8 cellular contexts compared by ENCODE assay signal in the genomic region with DNA sequence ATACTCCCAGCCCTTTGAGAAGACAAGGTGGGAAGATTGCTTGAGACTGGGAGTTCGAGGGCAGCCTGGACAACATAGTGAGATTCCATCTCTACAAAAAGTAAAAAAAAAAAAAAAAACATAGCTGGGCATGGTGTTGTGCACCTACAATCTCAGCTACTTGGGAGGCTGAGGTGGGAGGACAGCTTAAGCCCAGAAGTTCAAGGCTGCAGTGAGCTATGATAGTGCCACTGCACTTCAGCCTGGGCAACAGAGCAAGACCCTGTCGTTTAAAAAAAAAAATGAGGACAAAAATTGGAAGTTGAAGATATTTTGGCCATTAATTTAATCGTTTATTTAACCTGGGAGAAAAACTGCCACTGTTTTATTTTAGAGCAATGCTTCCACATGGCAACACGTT. TPM values are rescaled to one million over a fixed set of nuclear protein-coding genes. Genes with fewer than 3 reads are reported as not detected.
DNase-seq lines count a peak whose midpoint lies in the region; ATAC-seq, FAIRE-seq and TF ChIP-seq lines count a peak whose summit lies in the region.

No MANE protein-coding gene starts in this region.

- H3K27ac ChIP-seq in Panc1 (ENCODE audit: low read length) (peak overlapping the region; percentile 79), epithelial cell of prostate (peak overlapping the region; percentile 83), pancreas (no peak overlapping the region), upper lobe of left lung (no peak overlapping the region)

- intact Hi-C loops in Panc1 (cut with micrococcal nuclease; ENCODE audit: unreplicated experiment) (no loop called here), pancreas (cut with DNase I) (no loop called here)

- in situ Hi-C loops in Panc1 (cut with HindIII; ENCODE audit: low pct_unique_long_range_greater_than_20kb, low sequenced_read_pairs): no loop called here

- WGBS in pancreas, 2 donors: 48 to 55% methylated on average over 4 of the region's 4 CpGs
- 73 to 75% methylated on average over 4 of the region's 4 CpGs for WGBS in upper lobe of left lung, 2 donors

- CTCF ChIA-PET in Panc1 (lab: Charles Lee): interaction anchor here (0.6 kb wide), 1 partner anchor 210 kb away, joined by 3 read pairs; no protein-coding TSS in a partner anchor

- ATAC-seq in Panc1 (no peak), pancreas (no peak), upper lobe of left lung (ENCODE audit: low FRiP score in 2 of 2) (no peak), GM18907 (IDR thresholded peaks at IDR 0.05; ENCODE audit: unreplicated experiment) (no peak), GM21423 (IDR thresholded peaks at IDR 0.05; ENCODE audit: unreplicated experiment) (no peak)

- POLR2A ChIA-PET in Panc1 (lab: Charles Lee): interaction anchor here (0.6 kb wide), 1 partner anchor 322 kb away, joined by 3 read pairs; no protein-coding TSS in a partner anchor

- no peaks in the 10 kb centered on the region for H3K27me3 ChIP-seq in Panc1 (ENCODE audit: control insufficient read depth, insufficient read depth, low read length)
- H3K27me3 ChIP-seq in pancreas: no peaks in the 10 kb centered on the region
- H3K27me3 ChIP-seq in upper lobe of left lung: no peaks in the 10 kb centered on the region

- TF ChIP-seq POLR2A in upper lobe of left lung (IDR thresholded peaks at IDR 0.05): no peak

- H3K36me3 ChIP-seq in ES-I3 (ENCODE audit: insufficient read depth, low read length): peaks cover 10% of the 10 kb centered on the region; the same call in 1 of the 2 replicates
- peaks cover 6% of the 10 kb centered on the region for H3K36me3 ChIP-seq in Panc1 (ENCODE audit: control insufficient read depth, insufficient read depth, low read length)
- H3K36me3 ChIP-seq in pancreas: no peaks in the 10 kb centered on the region
- no peaks in the 10 kb centered on the region for H3K36me3 ChIP-seq in upper lobe of left lung

- no peak for TF ChIP-seq CTCF in Panc1 (IDR thresholded peaks at IDR 0.05)
- no peak for TF ChIP-seq CTCF in pancreas (IDR thresholded peaks at IDR 0.05)
- no peak for TF ChIP-seq CTCF in upper lobe of left lung (IDR thresholded peaks at IDR 0.05)

- no TSS peak for BruUV-seq in Panc1 (replicated peaks; lab: Mats Ljungman, UMichigan)

- H3K4me3 ChIP-seq in Panc1 (ENCODE audit: low read depth in 2 of 2, low read length in 2 of 2) (peak overlapping the region; percentile 79 to 87), pancreas (peak overlapping the region in 3 of 4 donors; percentile 84 to 100 (median 86)), upper lobe of left lung (peak overlapping the region in 2 of 4 donors; percentile 93 to 99)

- no peak for TF ChIP-seq EP300 in upper lobe of left lung (IDR thresholded peaks at IDR 0.05)

- peak overlapping the region; percentile 80; the same call in 1 of the 2 replicates for H3K9ac ChIP-seq in ES-I3 (ENCODE audit: low read depth, low read length)

- FAIRE-seq in pancreas (lab: Jason Lieb, UNC) (no peak), frontal cortex (lab: Jason Lieb, UNC) (no peak)

- DNase-seq in Panc1 (ENCODE audit: low read depth, low spot score): no peak
- DNase-seq in epithelial cell of prostate (ENCODE audit: low read depth, low spot score): no peak
- DNase-seq in pancreas: no peak
- DNase-seq in upper lobe of left lung: no peak
- DNase-seq in frontal cortex (ENCODE audit: low spot score in 2 of 2): no peak

- H3K9me3 ChIP-seq in ES-I3 (ENCODE audit: control insufficient read depth, insufficient read depth, low read length) (no peaks in the 10 kb centered on the region), Panc1 (ENCODE audit: control insufficient read depth, insufficient read depth, low read depth, low read length) (no peaks in the 10 kb centered on the region), pancreas (no peaks in the 10 kb centered on the region), upper lobe of left lung (no peaks in the 10 kb centered on the region)

- H3K4me1 ChIP-seq in ES-I3 (ENCODE audit: insufficient read depth, low read length) (peaks cover 20% of the 10 kb centered on the region), Panc1 (ENCODE audit: control insufficient read depth, insufficient read depth, low read length) (peaks cover 10% of the 10 kb centered on the region), pancreas (peaks cover 6 to 13% (median 7%) of the 10 kb centered on the region in 3 donors), upper lobe of left lung (peaks cover 18 to 26% (median 20%) of the 10 kb centered on the region in 4 donors)

RNA-seq across cellular contexts. Expression of gene URB1, which starts 1.1 kb away (rescaled TPM):
- total RNA-seq in Panc1 (2021; ENCODE audit: unreplicated experiment) (18.1 TPM), pancreas (10 to 100 TPM in 1 of 6 donors, 1 to 10 TPM in 5; 5.9 to 11.0 (median 8.0) TPM), upper lobe of left lung (10 to 100 TPM in 5 of 6 donors, 1 to 10 TPM in 1; 9.3 to 23.0 (median 14.1) TPM), frontal cortex (14.3 TPM)
- polyA plus RNA-seq in Panc1 (2012; ENCODE audit: insufficient read length): 14.6 TPM
- 1 to 10 TPM; 2.9 to 4.7 TPM for polyA plus RNA-seq in pancreas

RNA-seq across cellular contexts. Expression of gene EVA1C, which starts 20.8 kb away (rescaled TPM):
- total RNA-seq in Panc1 (2021; ENCODE audit: unreplicated experiment): 2.8 TPM
- 3.7 TPM for polyA plus RNA-seq in Panc1 (2012; ENCODE audit: insufficient read length)
- total RNA-seq in pancreas: 10 to 100 TPM in 3 of 6 donors, 1 to 10 TPM in 3; 7.9 to 13.4 (median 10.6) TPM
- polyA plus RNA-seq in pancreas: 10 to 100 TPM; 20.7 to 35.9 TPM
- total RNA-seq in upper lobe of left lung: 10 to 100 TPM; 40.2 to 75.6 (median 55.7) TPM
- total RNA-seq in frontal cortex: 2.4 TPM

Comparison
In these comparisons a context has a peak if more than half of its experiments do, and no peak if none do; other contexts are left out.
1. H3K27ac ChIP-seq: peak in Panc1 (single experiment) and epithelial cell of prostate (single experiment); none in pancreas (0 of 4) and upper lobe of left lung (0 of 4).